Comparison of ENCODE assay signal across 26 cellular contexts in the genomic region with DNA sequence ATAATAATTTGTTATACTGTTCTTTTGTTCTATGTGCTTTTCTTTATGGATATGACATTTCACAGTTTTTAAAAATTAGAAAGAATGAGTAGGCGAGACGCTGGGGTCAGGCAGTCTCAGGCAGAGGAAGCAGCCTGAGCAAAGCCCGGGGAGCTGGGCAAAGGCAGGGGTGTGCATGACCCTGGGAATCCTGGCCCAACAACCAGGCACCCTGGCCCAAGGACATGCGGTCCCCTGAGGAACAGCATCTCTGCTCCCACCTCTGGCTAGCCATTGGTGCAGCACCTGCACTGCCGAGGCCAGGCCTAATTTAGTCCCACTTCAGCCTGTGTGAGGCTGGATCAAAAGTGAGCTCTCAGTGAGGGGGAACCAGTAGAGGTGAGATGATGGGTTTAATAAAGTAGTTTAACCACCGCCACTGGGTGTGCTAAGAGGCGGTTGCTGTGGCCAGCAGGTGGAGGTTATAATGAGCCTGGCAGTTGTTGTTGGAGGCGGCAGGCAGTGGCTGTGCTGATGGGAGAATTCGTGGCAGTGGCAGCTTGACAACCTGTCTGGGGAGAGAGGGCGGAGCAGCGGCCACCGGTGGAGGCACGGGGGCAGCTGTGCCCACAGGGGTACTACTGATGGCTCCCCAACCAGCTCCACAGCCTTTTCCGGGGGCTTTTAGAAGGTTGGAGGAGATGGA. TPM values are rescaled to one million over a fixed set of nuclear protein-coding genes. Genes with fewer than 3 reads are reported as not detected.
A peak's percentile ranks its signal among the peaks of the same experiment; 100 is the strongest.
DNase-seq lines count a peak whose midpoint lies in the region; ATAC-seq and TF ChIP-seq lines count a peak whose summit lies in the region.
"Had no signal": no experiment of that assay in that cellular context is flagged by ENCODE, and none has a peak within 500 bp of the region (broad histone marks: within the 10 kb centered on the region; RNA-seq: fewer than 3 reads in every experiment).

No MANE protein-coding gene starts in this region.

- intact Hi-C loops in Right ventricle myocardium superior (cut with DNase I) (no loop called here), thyroid gland (cut with DNase I) (no loop called here)

- POLR2A ChIA-PET in WTC11 (lab: Charles Lee), result no interaction called here

- H3K27me3 Mint-ChIP-seq in WTC11 (ENCODE audit: low read depth), result peaks cover 10% of the 10 kb centered on the region
- H3K27me3 Mint-ChIP-seq: activated naive CD8-positive, alpha-beta T cell had no signal

- TF ChIP-seq CTCF in right atrium auricular region (IDR thresholded peaks at IDR 0.05) (no peak), WTC11 (IDR thresholded peaks at IDR 0.05) (no peak), thyroid gland (IDR thresholded peaks at IDR 0.05) (peak in 3 of 6 experiments; percentile 11 to 21 (median 19))

- no peak overlapping the region for H3K4me3 Mint-ChIP-seq in WTC11
- H3K4me3 Mint-ChIP-seq: activated CD4-positive, alpha-beta memory T cell treated with anti-CD3 and anti-CD28 coated beads, Interleukin-2, amount 10 ng/mL, durations not matched to agents 7 days and 5 days; activated naive CD8-positive, alpha-beta T cell had no signal

- H3K9me3 ChIP-seq in right atrium auricular region (no peaks in the 10 kb centered on the region), thyroid gland (no peaks in the 10 kb centered on the region)
- H3K9me3 ChIP-seq: BE2C, gastroesophageal sphincter, mucosa of descending colon, psoas muscle, upper lobe of right lung had no signal

- H3K4me1 ChIP-seq in right atrium auricular region (no peaks in the 10 kb centered on the region), thyroid gland (peaks cover 6 to 14% of the 10 kb centered on the region in 2 donors)
- H3K4me1 ChIP-seq: BE2C, gastroesophageal sphincter, psoas muscle, upper lobe of right lung had no signal

- H3K27ac Mint-ChIP-seq in WTC11, result no peak overlapping the region
- H3K27ac Mint-ChIP-seq: activated CD4-positive, alpha-beta memory T cell treated with anti-CD3 and anti-CD28 coated beads, Interleukin-2, amount 10 ng/mL, durations not matched to agents 7 days and 5 days; activated naive CD8-positive, alpha-beta T cell had no signal

- H3K27me3 ChIP-seq in right atrium auricular region (no peaks in the 10 kb centered on the region), thyroid gland (no peaks in the 10 kb centered on the region)
- H3K27me3 ChIP-seq: BE2C, gastroesophageal sphincter, upper lobe of right lung had no signal

- TF ChIP-seq POLR2A in thyroid gland (IDR thresholded peaks at IDR 0.05), result no peak
- TF ChIP-seq POLR2A in GM18505 (IDR thresholded peaks at IDR 0.05; ENCODE audit: borderline replicate concordance, extremely low read depth, insufficient read depth, insufficient read length), result no peak

- CTCF ChIA-PET in WTC11 (lab: Charles Lee), result interaction anchor here (0.6 to 1.5 kb wide), 5 partner anchors 17 to 147 kb away, joined by 3 to 7 read pairs (median 3); partner anchors contain the start of gene PRKCD

- WGBS in thyroid gland, 2 donors, result 55 to 59% methylated on average over 13 of the region's 14 CpGs

- H3K4me3 ChIP-seq in right atrium auricular region, result no peak overlapping the region
- no peak overlapping the region for H3K4me3 ChIP-seq in thyroid gland (replicated peaks in 1 of 3)
- H3K4me3 ChIP-seq: cardiac muscle cell, gastroesophageal sphincter, lung, mucosa of descending colon, psoas muscle, upper lobe of right lung had no signal

- no peaks in the 10 kb centered on the region for H3K36me3 Mint-ChIP-seq in WTC11
- H3K36me3 Mint-ChIP-seq: activated naive CD8-positive, alpha-beta T cell had no signal

- DNase-seq in Right ventricle myocardium superior (peak; percentile 25), right atrium auricular region (ENCODE audit: low spot score) (no peak), NCI-H2107 (lab: John Stamatoyannopoulos, UW) (peak; percentile 29), WTC11 (ENCODE audit: low spot score) (no peak), thyroid gland (peak; percentile 45 to 47)
- DNase-seq: activated CD4-positive, alpha-beta memory T cell treated with anti-CD3 and anti-CD28 coated beads, Interleukin-2, amount 10 ng/mL, durations not matched to agents 7 days and 5 days; BE2C; dermis blood vessel endothelial cell; GDM1; Karpas-422; kidney; mucosa of descending colon; NCI-H2171; NCI-H82; OCI-M1; psoas muscle; upper lobe of right lung had no signal

- H3K36me3 ChIP-seq in right atrium auricular region (no peaks in the 10 kb centered on the region), thyroid gland (no peaks in the 10 kb centered on the region)
- H3K36me3 ChIP-seq: BE2C, cardiac muscle cell, gastroesophageal sphincter, upper lobe of right lung had no signal

- peaks cover 4% of the 10 kb centered on the region; the same call in 1 of the 2 replicates for H3K4me1 Mint-ChIP-seq in WTC11
- H3K4me1 Mint-ChIP-seq: activated CD4-positive, alpha-beta memory T cell treated with anti-CD3 and anti-CD28 coated beads, Interleukin-2, amount 10 ng/mL, durations not matched to agents 7 days and 5 days had no signal

- H3K9me3 Mint-ChIP-seq in WTC11, result peaks cover 6% of the 10 kb centered on the region; the same call in 1 of the 2 replicates
- H3K9me3 Mint-ChIP-seq: activated CD4-positive, alpha-beta memory T cell treated with anti-CD3 and anti-CD28 coated beads, Interleukin-2, amount 10 ng/mL, durations not matched to agents 7 days and 5 days had no signal

- H3K27ac ChIP-seq in right atrium auricular region, result no peak overlapping the region
- H3K27ac ChIP-seq in thyroid gland, result peak overlapping the region in 1 of 3 donors; percentile 38
- H3K27ac ChIP-seq: cardiac muscle cell, gastroesophageal sphincter, psoas muscle, upper lobe of right lung had no signal

- ATAC-seq in Right ventricle myocardium superior (ENCODE audit: poor library complexity) (no peak), WTC11 (peak; percentile 29), HG03139 (IDR thresholded peaks at IDR 0.05; ENCODE audit: unreplicated experiment) (no peak), GM18505 (IDR thresholded peaks at IDR 0.05; ENCODE audit: unreplicated experiment) (no peak), GM18861 (IDR thresholded peaks at IDR 0.05; ENCODE audit: unreplicated experiment) (no peak)
- ATAC-seq: activated CD4-positive, CD25-positive, alpha-beta regulatory T cell treated with anti-CD3 and anti-CD28 coated beads, Interleukin-2, amount 50 U/mL, for 24 hours; gastroesophageal sphincter; mucosa of descending colon; psoas muscle; Right ventricle myocardium inferior; upper lobe of right lung had no signal

TF ChIP-seq in WTC11, 78 proteins besides CTCF, POLR2A, EP300 and RAD21 (continues in another document):
- TF ChIP-seq ARID4B (CRISPR knock-in tag; IDR thresholded peaks at IDR 0.05; ENCODE audit: borderline replicate concordance) (no peak), SMAD4 (CRISPR knock-in tag; IDR thresholded peaks at IDR 0.05) (no peak), ZNF121 (CRISPR knock-in tag; IDR thresholded peaks at IDR 0.05) (no peak), PREB (CRISPR knock-in tag; IDR thresholded peaks at IDR 0.05; ENCODE audit: borderline replicate concordance) (no peak), RELA (CRISPR knock-in tag; IDR thresholded peaks at IDR 0.05; ENCODE audit: borderline replicate concordance) (no peak)
- TF ChIP-seq, protein P1, sequence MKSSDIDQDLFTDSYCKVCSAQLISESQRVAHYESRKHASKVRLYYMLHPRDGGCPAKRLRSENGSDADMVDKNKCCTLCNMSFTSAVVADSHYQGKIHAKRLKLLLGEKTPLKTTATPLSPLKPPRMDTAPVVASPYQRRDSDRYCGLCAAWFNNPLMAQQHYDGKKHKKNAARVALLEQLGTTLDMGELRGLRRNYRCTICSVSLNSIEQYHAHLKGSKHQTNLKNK (CRISPR knock-in tag; IDR thresholded peaks at IDR 0.05), result no peak

RNA-seq across cellular contexts. Expression of gene PRKCD, which starts 41.5 kb away (rescaled TPM):
- total RNA-seq in Right ventricle myocardium superior (15.3 TPM), right atrium auricular region (10 to 100 TPM; 11.1 to 14.8 TPM), WTC11 (2021) (16.7 to 19.2 TPM (median 18.0 TPM) in 3 replicates), thyroid gland (100 to 1,000 TPM in 1 of 4 donors, 10 to 100 TPM in 3; 32.0 to 154 (median 71.4) TPM)

RNA-seq across cellular contexts. Expression of gene TKT, which starts 53.3 kb away (rescaled TPM):
- total RNA-seq in Right ventricle myocardium superior (43.6 TPM), right atrium auricular region (10 to 100 TPM; 48.8 to 62.8 TPM), WTC11 (2021) (1,040 to 1,222 TPM (median 1,204 TPM) in 3 replicates), thyroid gland (100 to 1,000 TPM; 468 to 962 (median 800) TPM)

Comparison
In these comparisons a context has a peak if more than half of its experiments do, and no peak if none do; other contexts are left out.
1. DNase-seq: peak in Right ventricle myocardium superior (single experiment), NCI-H2107 (single experiment) and thyroid gland (2 of 2); none in right atrium auricular region (single experiment) and WTC11 (single experiment).
2. RNA of gene TKT, which starts 53.3 kb away (total RNA-seq): 1,040 to 1,222 TPM in WTC11 and 468 to 962 TPM in thyroid gland; 48.8 to 62.8 TPM in right atrium auricular region and 43.6 TPM in Right ventricle myocardium superior (single experiment); every median in the first group is over 4 times any median in the second.